14 cellular contexts compared by ENCODE assay signal in genomic region chr1:90671736-90672135, GRCh38. TPM values are rescaled to one million over a fixed set of nuclear protein-coding genes. Genes with fewer than 3 reads are reported as not detected.
DNase-seq lines count a peak whose midpoint lies in the region; TF ChIP-seq lines count a peak whose summit lies in the region.
"Had no signal": no experiment of that assay in that cellular context is flagged by ENCODE, and none has a peak within 500 bp of the region (broad histone marks: within the 10 kb centered on the region; RNA-seq: fewer than 3 reads in every experiment).

No MANE protein-coding gene starts in this region.

- DNase-seq in DMS 273 treated with DMSO at 0.1 percent for 48 hours (lab: John Stamatoyannopoulos, UW) (peak; percentile 83), G401 (ENCODE audit: low spot score) (peak; percentile 96), NCI-H446 (lab: John Stamatoyannopoulos, UW) (peak; percentile 33 to 72), cerebellum (ENCODE audit: low spot score) (peak; percentile 75), AG20443 (ENCODE audit: low spot score) (no peak), GM20000 (ENCODE audit: low spot score) (no peak)
- no peak for DNase-seq in activated effector memory CD4-positive, alpha-beta T cell treated with Interleukin-2 at 50 U/mL for 16 hours
- DNase-seq: BE2C; CD4-positive, alpha-beta memory T cell; GOT3; H9; IMR-90 had no signal

- TF ChIP-seq CTCF in GM20000 (IDR thresholded peaks at IDR 0.05; ENCODE audit: extremely low read depth, missing control alignments) = no peak

- in situ Hi-C loops in G401 (cut with HindIII; ENCODE audit: low sequenced_read_pairs) = no loop called here

RNA-seq across cellular contexts. Expression of gene BARHL2, which starts 45.4 kb away (rescaled TPM):
- total RNA-seq in G401 (2014; rRNA removed; shearing (Covaris generic)) = 0.06 and 0.07 TPM in 2 replicates
- 1.5 TPM for total RNA-seq in cerebellum
- total RNA-seq: CD4-positive, alpha-beta memory T cell; Daoy; GM12878; H9; IMR-90 had no signal

Comparison
In these comparisons a context has a peak if more than half of its experiments do, and no peak if none do; other contexts are left out.
1. DNase-seq: peak in DMS 273 treated with DMSO at 0.1 percent for 48 hours (single experiment), G401 (single experiment), NCI-H446 (2 of 2) and cerebellum (single experiment); none in AG20443 (single experiment), activated effector memory CD4-positive, alpha-beta T cell treated with Interleukin-2 at 50 U/mL for 16 hours (single experiment) and GM20000 (single experiment).